Comparison of ENCODE assay signal across 1 cellular context in the genomic region with DNA sequence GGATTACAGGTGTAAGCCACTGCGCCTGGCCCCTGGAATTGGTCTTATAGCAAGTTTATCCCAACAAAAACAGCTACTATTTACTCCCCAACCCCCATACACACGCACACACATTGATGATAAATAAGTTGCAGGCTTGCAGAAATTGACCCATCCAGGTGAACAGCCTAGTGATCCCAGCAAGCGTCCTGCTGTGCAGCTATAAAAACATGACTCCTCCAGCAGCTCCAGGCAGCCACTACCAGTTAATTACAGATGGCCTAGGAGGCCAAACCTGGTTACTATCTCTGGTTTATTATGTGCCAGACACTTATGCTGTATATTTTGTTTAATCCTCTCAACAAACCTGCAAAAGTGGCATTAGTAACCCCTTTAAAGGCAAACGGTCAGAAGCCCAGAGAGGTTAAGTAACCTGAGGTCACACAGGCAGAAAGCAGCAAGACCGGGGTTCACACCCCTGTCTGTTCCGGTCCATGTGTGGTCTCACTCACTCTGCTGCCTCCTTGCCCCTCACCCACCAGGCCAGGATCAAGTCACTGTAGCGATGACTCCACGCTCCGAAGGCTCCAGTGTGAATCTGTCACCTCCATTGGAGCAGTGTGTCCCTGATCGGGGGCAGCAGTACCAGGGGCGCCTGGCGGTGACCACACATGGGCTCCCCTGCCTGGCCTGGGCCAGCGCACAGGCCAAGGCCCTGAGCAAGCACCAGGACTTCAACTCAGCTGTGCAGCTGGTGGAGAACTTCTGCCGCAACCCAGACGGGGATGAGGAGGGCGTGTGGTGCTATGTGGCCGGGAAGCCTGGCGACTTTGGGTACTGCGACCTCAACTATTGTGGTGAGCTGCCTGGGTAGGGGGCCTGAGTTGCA.
TF ChIP-seq lines count a peak whose summit lies in the region.

No MANE protein-coding gene starts in this region.

TF ChIP-seq in HepG2, 621 proteins besides CTCF, POLR2A, EP300 and RAD21 (continued from another document and continues in another):
- TF ChIP-seq, protein P1, sequence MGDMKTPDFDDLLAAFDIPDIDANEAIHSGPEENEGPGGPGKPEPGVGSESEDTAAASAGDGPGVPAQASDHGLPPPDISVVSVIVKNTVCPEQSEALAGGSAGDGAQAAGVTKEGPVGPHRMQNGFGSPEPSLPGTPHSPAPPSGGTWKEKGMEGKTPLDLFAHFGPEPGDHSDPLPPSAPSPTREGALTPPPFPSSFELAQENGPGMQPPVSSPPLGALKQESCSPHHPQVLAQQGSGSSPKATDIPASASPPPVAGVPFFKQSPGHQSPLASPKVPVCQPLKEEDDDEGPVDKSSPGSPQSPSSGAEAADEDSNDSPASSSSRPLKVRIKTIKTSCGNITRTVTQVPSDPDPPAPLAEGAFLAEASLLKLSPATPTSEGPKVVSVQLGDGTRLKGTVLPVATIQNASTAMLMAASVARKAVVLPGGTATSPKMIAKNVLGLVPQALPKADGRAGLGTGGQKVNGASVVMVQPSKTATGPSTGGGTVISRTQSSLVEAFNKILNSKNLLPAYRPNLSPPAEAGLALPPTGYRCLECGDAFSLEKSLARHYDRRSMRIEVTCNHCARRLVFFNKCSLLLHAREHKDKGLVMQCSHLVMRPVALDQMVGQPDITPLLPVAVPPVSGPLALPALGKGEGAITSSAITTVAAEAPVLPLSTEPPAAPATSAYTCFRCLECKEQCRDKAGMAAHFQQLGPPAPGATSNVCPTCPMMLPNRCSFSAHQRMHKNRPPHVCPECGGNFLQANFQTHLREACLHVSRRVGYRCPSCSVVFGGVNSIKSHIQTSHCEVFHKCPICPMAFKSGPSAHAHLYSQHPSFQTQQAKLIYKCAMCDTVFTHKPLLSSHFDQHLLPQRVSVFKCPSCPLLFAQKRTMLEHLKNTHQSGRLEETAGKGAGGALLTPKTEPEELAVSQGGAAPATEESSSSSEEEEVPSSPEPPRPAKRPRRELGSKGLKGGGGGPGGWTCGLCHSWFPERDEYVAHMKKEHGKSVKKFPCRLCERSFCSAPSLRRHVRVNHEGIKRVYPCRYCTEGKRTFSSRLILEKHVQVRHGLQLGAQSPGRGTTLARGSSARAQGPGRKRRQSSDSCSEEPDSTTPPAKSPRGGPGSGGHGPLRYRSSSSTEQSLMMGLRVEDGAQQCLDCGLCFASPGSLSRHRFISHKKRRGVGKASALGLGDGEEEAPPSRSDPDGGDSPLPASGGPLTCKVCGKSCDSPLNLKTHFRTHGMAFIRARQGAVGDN (CRISPR knock-in tag; IDR thresholded peaks at IDR 0.05), result peak; percentile 22; the same call in 1 of the 2 replicates
- TF ChIP-seq ZNF24 (IDR thresholded peaks at IDR 0.05), result no peak
- peak; percentile 25 for TF ChIP-seq PTBP1 (IDR thresholded peaks at IDR 0.05; ENCODE audit: low read depth, low read length, poor library complexity, severe bottlenecking)
- TF ChIP-seq SIN3A (IDR thresholded peaks at IDR 0.05; ENCODE audit: borderline replicate concordance, low read depth, low read length), result no peak
- no peak for TF ChIP-seq ERF (CRISPR knock-in tag; IDR thresholded peaks at IDR 0.05)
- TF ChIP-seq CEBPB (IDR thresholded peaks at IDR 0.05; ENCODE audit: borderline replicate concordance, low read depth, low read length), result no peak
- no peak for TF ChIP-seq ZNF205 (CRISPR knock-in tag; IDR thresholded peaks at IDR 0.05)
- TF ChIP-seq NR3C1 (CRISPR knock-in tag; IDR thresholded peaks at IDR 0.05), result no peak
- TF ChIP-seq YEATS4 (CRISPR knock-in tag; IDR thresholded peaks at IDR 0.05; ENCODE audit: borderline replicate concordance), result no peak
- TF ChIP-seq, protein P2, sequence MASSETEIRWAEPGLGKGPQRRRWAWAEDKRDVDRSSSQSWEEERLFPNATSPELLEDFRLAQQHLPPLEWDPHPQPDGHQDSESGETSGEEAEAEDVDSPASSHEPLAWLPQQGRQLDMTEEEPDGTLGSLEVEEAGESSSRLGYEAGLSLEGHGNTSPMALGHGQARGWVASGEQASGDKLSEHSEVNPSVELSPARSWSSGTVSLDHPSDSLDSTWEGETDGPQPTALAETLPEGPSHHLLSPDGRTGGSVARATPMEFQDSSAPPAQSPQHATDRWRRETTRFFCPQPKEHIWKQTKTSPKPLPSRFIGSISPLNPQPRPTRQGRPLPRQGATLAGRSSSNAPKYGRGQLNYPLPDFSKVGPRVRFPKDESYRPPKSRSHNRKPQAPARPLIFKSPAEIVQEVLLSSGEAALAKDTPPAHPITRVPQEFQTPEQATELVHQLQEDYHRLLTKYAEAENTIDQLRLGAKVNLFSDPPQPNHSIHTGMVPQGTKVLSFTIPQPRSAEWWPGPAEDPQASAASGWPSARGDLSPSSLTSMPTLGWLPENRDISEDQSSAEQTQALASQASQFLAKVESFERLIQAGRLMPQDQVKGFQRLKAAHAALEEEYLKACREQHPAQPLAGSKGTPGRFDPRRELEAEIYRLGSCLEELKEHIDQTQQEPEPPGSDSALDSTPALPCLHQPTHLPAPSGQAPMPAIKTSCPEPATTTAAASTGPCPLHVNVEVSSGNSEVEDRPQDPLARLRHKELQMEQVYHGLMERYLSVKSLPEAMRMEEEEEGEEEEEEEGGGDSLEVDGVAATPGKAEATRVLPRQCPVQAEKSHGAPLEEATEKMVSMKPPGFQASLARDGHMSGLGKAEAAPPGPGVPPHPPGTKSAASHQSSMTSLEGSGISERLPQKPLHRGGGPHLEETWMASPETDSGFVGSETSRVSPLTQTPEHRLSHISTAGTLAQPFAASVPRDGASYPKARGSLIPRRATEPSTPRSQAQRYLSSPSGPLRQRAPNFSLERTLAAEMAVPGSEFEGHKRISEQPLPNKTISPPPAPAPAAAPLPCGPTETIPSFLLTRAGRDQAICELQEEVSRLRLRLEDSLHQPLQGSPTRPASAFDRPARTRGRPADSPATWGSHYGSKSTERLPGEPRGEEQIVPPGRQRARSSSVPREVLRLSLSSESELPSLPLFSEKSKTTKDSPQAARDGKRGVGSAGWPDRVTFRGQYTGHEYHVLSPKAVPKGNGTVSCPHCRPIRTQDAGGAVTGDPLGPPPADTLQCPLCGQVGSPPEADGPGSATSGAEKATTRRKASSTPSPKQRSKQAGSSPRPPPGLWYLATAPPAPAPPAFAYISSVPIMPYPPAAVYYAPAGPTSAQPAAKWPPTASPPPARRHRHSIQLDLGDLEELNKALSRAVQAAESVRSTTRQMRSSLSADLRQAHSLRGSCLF (CRISPR knock-in tag; IDR thresholded peaks at IDR 0.05; ENCODE audit: borderline replicate concordance), result no peak
- 0 out of 2 replicates have a peak, but pooled peaks have one; percentile 31 for TF ChIP-seq CHCHD3 (CRISPR knock-in tag; IDR thresholded peaks at IDR 0.05)
- TF ChIP-seq ZNF317 (CRISPR knock-in tag; IDR thresholded peaks at IDR 0.05), result no peak
- no peak for TF ChIP-seq ATF7-NPFF (CRISPR knock-in tag; IDR thresholded peaks at IDR 0.05; ENCODE audit: low read depth)
- TF ChIP-seq, protein P3, sequence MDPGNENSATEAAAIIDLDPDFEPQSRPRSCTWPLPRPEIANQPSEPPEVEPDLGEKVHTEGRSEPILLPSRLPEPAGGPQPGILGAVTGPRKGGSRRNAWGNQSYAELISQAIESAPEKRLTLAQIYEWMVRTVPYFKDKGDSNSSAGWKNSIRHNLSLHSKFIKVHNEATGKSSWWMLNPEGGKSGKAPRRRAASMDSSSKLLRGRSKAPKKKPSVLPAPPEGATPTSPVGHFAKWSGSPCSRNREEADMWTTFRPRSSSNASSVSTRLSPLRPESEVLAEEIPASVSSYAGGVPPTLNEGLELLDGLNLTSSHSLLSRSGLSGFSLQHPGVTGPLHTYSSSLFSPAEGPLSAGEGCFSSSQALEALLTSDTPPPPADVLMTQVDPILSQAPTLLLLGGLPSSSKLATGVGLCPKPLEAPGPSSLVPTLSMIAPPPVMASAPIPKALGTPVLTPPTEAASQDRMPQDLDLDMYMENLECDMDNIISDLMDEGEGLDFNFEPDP (CRISPR knock-in tag; conservative IDR thresholded peaks at IDR 0.05), result no peak
- no peak for TF ChIP-seq ZNF672 (CRISPR knock-in tag; IDR thresholded peaks at IDR 0.05)
- TF ChIP-seq, protein P4, sequence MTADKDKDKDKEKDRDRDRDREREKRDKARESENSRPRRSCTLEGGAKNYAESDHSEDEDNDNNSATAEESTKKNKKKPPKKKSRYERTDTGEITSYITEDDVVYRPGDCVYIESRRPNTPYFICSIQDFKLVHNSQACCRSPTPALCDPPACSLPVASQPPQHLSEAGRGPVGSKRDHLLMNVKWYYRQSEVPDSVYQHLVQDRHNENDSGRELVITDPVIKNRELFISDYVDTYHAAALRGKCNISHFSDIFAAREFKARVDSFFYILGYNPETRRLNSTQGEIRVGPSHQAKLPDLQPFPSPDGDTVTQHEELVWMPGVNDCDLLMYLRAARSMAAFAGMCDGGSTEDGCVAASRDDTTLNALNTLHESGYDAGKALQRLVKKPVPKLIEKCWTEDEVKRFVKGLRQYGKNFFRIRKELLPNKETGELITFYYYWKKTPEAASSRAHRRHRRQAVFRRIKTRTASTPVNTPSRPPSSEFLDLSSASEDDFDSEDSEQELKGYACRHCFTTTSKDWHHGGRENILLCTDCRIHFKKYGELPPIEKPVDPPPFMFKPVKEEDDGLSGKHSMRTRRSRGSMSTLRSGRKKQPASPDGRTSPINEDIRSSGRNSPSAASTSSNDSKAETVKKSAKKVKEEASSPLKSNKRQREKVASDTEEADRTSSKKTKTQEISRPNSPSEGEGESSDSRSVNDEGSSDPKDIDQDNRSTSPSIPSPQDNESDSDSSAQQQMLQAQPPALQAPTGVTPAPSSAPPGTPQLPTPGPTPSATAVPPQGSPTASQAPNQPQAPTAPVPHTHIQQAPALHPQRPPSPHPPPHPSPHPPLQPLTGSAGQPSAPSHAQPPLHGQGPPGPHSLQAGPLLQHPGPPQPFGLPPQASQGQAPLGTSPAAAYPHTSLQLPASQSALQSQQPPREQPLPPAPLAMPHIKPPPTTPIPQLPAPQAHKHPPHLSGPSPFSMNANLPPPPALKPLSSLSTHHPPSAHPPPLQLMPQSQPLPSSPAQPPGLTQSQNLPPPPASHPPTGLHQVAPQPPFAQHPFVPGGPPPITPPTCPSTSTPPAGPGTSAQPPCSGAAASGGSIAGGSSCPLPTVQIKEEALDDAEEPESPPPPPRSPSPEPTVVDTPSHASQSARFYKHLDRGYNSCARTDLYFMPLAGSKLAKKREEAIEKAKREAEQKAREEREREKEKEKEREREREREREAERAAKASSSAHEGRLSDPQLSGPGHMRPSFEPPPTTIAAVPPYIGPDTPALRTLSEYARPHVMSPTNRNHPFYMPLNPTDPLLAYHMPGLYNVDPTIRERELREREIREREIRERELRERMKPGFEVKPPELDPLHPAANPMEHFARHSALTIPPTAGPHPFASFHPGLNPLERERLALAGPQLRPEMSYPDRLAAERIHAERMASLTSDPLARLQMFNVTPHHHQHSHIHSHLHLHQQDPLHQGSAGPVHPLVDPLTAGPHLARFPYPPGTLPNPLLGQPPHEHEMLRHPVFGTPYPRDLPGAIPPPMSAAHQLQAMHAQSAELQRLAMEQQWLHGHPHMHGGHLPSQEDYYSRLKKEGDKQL (CRISPR knock-in tag; IDR thresholded peaks at IDR 0.05; ENCODE audit: low read depth), result no peak
- TF ChIP-seq SRY (CRISPR knock-in tag; IDR thresholded peaks at IDR 0.05), result 0 out of 2 replicates have a peak, but pooled peaks have one; percentile 6
- TF ChIP-seq, protein P5, sequence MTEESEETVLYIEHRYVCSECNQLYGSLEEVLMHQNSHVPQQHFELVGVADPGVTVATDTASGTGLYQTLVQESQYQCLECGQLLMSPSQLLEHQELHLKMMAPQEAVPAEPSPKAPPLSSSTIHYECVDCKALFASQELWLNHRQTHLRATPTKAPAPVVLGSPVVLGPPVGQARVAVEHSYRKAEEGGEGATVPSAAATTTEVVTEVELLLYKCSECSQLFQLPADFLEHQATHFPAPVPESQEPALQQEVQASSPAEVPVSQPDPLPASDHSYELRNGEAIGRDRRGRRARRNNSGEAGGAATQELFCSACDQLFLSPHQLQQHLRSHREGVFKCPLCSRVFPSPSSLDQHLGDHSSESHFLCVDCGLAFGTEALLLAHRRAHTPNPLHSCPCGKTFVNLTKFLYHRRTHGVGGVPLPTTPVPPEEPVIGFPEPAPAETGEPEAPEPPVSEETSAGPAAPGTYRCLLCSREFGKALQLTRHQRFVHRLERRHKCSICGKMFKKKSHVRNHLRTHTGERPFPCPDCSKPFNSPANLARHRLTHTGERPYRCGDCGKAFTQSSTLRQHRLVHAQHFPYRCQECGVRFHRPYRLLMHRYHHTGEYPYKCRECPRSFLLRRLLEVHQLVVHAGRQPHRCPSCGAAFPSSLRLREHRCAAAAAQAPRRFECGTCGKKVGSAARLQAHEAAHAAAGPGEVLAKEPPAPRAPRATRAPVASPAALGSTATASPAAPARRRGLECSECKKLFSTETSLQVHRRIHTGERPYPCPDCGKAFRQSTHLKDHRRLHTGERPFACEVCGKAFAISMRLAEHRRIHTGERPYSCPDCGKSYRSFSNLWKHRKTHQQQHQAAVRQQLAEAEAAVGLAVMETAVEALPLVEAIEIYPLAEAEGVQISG (CRISPR knock-in tag; IDR thresholded peaks at IDR 0.05), result no peak
- TF ChIP-seq PRMT3 (CRISPR knock-in tag; IDR thresholded peaks at IDR 0.05; ENCODE audit: borderline replicate concordance, low read depth), result no peak
- TF ChIP-seq PHF21A (CRISPR knock-in tag; IDR thresholded peaks at IDR 0.05), result no peak
- no peak for TF ChIP-seq U2AF1 (optimal IDR thresholded peaks at IDR 0.05; ENCODE audit: low read depth, low read length)
- no peak for TF ChIP-seq SUZ12 (IDR thresholded peaks at IDR 0.05; ENCODE audit: low read depth, low read length)
- TF ChIP-seq, protein P6, sequence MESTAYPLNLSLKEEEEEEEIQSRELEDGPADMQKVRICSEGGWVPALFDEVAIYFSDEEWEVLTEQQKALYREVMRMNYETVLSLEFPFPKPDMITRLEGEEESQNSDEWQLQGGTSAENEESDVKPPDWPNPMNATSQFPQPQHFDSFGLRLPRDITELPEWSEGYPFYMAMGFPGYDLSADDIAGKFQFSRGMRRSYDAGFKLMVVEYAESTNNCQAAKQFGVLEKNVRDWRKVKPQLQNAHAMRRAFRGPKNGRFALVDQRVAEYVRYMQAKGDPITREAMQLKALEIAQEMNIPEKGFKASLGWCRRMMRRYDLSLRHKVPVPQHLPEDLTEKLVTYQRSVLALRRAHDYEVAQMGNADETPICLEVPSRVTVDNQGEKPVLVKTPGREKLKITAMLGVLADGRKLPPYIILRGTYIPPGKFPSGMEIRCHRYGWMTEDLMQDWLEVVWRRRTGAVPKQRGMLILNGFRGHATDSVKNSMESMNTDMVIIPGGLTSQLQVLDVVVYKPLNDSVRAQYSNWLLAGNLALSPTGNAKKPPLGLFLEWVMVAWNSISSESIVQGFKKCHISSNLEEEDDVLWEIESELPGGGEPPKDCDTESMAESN (CRISPR knock-in tag; conservative IDR thresholded peaks at IDR 0.05), result 0 out of 2 replicates have a peak, but pooled peaks have one; percentile 37
- TF ChIP-seq SIX4 (CRISPR knock-in tag; IDR thresholded peaks at IDR 0.05), result no peak
- TF ChIP-seq, protein P7, sequence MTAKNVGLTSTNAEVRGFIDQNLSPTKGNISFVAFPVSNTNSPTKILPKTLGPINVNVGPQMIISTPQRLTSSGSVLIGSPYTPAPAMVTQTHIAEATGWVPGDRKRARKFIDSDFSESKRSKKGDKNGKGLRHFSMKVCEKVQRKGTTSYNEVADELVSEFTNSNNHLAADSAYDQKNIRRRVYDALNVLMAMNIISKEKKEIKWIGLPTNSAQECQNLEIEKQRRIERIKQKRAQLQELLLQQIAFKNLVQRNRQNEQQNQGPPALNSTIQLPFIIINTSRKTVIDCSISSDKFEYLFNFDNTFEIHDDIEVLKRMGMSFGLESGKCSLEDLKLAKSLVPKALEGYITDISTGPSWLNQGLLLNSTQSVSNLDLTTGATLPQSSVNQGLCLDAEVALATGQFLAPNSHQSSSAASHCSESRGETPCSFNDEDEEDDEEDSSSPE (CRISPR knock-in tag; IDR thresholded peaks at IDR 0.05), result no peak
- no peak for TF ChIP-seq ZNF235 (CRISPR knock-in tag; IDR thresholded peaks at IDR 0.05; ENCODE audit: borderline replicate concordance)
